Comparison of ENCODE assay signal across 20 cellular contexts in genomic region chr18:51132256-51132935, GRCh38.
"Had no signal": no experiment of that assay in that cellular context is flagged by ENCODE, and none has a peak within 500 bp of the region (broad histone marks: within the 10 kb centered on the region; RNA-seq: fewer than 3 reads in every experiment).

No MANE protein-coding gene starts in this region.

- H3K27ac ChIP-seq: coronary artery, left ventricle myocardium inferior, ovary, prostate gland, right atrium auricular region, spleen, thoracic aorta, upper lobe of right lung had no signal

- H3K4me3 ChIP-seq: coronary artery, left ventricle myocardium inferior, ovary, prostate gland, right atrium auricular region, spleen, thoracic aorta, upper lobe of right lung had no signal

- H3K27me3 ChIP-seq: ovary, right atrium auricular region, spleen, upper lobe of right lung had no signal

- H3K36me3 ChIP-seq: left ventricle myocardium inferior, ovary, prostate gland, right atrium auricular region, spleen, thoracic aorta, upper lobe of right lung had no signal

- ATAC-seq: activated T-cell treated with anti-CD3 and anti-CD28 coated beads, Interleukin-2, amount 50 U/mL, for 4 hours; upper lobe of right lung had no signal

- DNase-seq: activated CD4-positive, alpha-beta T cell treated with anti-CD3 and anti-CD28 coated beads for 1 hour; activated CD4-positive, alpha-beta T cell treated with anti-CD3 and anti-CD28 coated beads, Interleukin-2, amount 50 U/mL, for 1 hour; activated CD8-positive, alpha-beta memory T cell treated with anti-CD3 and anti-CD28 coated beads, Interleukin-2, amount 50 U/mL, for 48 hours; activated naive CD4-positive, alpha-beta T cell treated with Interleukin-2 at 50 U/mL for 16 hours; activated naive CD8-positive, alpha-beta T cell treated with anti-CD3 and anti-CD28 coated beads for 36 hours; activated T-cell treated with anti-CD3 and anti-CD28 coated beads, Interleukin-2, amount 50 U/mL, for 4 hours; left ventricle myocardium inferior; midbrain; natural killer cell; ovary; spleen; stimulated activated CD4-positive, alpha-beta T cell treated with anti-CD3 and anti-CD28 coated beads, Interleukin-4, amount 100 ng/mL, for 1 hour; stimulated activated naive CD4-positive, alpha-beta T cell; T-helper 9 cell; upper lobe of right lung had no signal

- FAIRE-seq: astrocyte had no signal

- H3K4me1 ChIP-seq: left ventricle myocardium inferior, prostate gland, right atrium auricular region, spleen, upper lobe of right lung had no signal

- H3K9me3 ChIP-seq: left ventricle myocardium inferior, ovary, prostate gland, right atrium auricular region, spleen, thoracic aorta, upper lobe of right lung had no signal
